29 cellular contexts compared by ENCODE assay signal in the genomic region with DNA sequence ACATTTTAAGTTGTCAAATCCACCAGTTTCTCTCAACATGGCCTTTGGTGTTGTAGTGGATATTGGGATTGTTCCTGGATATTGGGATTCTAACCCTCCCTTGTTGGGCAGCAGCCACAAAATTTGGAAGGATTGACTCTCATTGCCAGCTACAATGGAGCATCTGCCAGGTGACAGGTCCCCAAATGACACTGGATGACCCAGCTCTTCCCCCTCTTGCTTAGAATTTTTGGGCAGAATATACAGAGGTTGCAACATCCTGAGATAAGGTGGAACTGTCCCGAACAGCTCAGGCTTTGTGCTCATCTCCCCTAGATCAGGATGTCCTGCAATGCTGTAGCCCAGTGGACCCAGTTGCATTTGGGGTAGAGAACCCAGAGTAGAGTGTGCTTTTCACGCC.
"Had no signal": no experiment of that assay in that cellular context is flagged by ENCODE, and none has a peak within 500 bp of the region (broad histone marks: within the 10 kb centered on the region; RNA-seq: fewer than 3 reads in every experiment).

No MANE protein-coding gene starts in this region.

- H3K27ac ChIP-seq: epithelial cell of prostate, esophagus muscularis mucosa, foreskin keratinocyte, gastroesophageal sphincter, heart left ventricle, left ventricle myocardium inferior, lower lobe of right lung, pancreas, stomach, thyroid gland, vagina had no signal

- H3K4me3 Mint-ChIP-seq: endodermal cell; mesothelial cell of epicardium; nephron progenitor cell; stimulated activated effector memory CD8-positive, alpha-beta T cell treated with anti-CD3 and anti-CD28 coated beads, Interleukin-12 subunit alpha, Interleukin-12 subunit beta, amount 100 ng/mL, for 72 hours had no signal

- H3K4me1 ChIP-seq: foreskin keratinocyte had no signal

- H3K27ac Mint-ChIP-seq: endodermal cell; mesothelial cell of epicardium; nephron progenitor cell; progenitor cell of endocrine pancreas; stimulated activated effector memory CD8-positive, alpha-beta T cell treated with anti-CD3 and anti-CD28 coated beads, Interleukin-12 subunit alpha, Interleukin-12 subunit beta, amount 100 ng/mL, for 72 hours had no signal

- H3K27me3 ChIP-seq: esophagus muscularis mucosa, foreskin keratinocyte, heart left ventricle, hepatocyte, pancreas, stomach, thyroid gland, vagina had no signal

- H3K36me3 ChIP-seq: esophagus muscularis mucosa, gastroesophageal sphincter, left ventricle myocardium inferior, lower lobe of right lung, pancreas, stomach, thyroid gland, vagina had no signal

- H3K4me2 ChIP-seq: hepatocyte, smooth muscle cell had no signal

- ATAC-seq: foreskin keratinocyte; gastroesophageal sphincter; heart left ventricle; left cardiac atrium; lower lobe of right lung; mucosa of descending colon; pancreas; sciatic nerve; stimulated activated effector memory CD8-positive, alpha-beta T cell treated with anti-CD3 and anti-CD28 coated beads, Interleukin-12 subunit alpha, Interleukin-12 subunit beta, amount 100 ng/mL, for 72 hours had no signal

- H3K27me3 Mint-ChIP-seq: naive B cell, progenitor cell of endocrine pancreas had no signal

- H3K4me3 ChIP-seq: esophagus muscularis mucosa, gastroesophageal sphincter, heart left ventricle, hepatocyte, left ventricle myocardium inferior, lower lobe of right lung, mucosa of descending colon, pancreas, smooth muscle cell, stomach, thyroid gland, vagina had no signal

- H3K9me3 ChIP-seq: gastroesophageal sphincter, pancreas, thyroid gland, vagina had no signal

- DNase-seq: effector CD8-positive, alpha-beta T cell; endodermal cell; foreskin keratinocyte; heart left ventricle; left cardiac atrium; left ventricle myocardium inferior; lower lobe of right lung; mesenchymal stem cell; naive B cell; nephron progenitor cell; occipital lobe; pancreas; stimulated activated CD4-positive, alpha-beta T cell treated with anti-CD3 and anti-CD28 coated beads, Interleukin-2, amount 100 ng/mL, for 24 hours; stimulated activated CD4-positive, alpha-beta T cell treated with anti-CD3 and anti-CD28 coated beads, Interleukin-4, amount 100 ng/mL, for 24 hours; stimulated activated naive CD4-positive, alpha-beta T cell treated with Interleukin-2 at 50 U/mL for 16 hours; stomach; thyroid gland; trophoblast cell had no signal
